7 cellular contexts compared by ENCODE assay signal in genomic region chr1:174916846-174917245, GRCh38.
"Had no signal": no experiment of that assay in that cellular context is flagged by ENCODE, and none has a peak within 500 bp of the region (broad histone marks: within the 10 kb centered on the region; RNA-seq: fewer than 3 reads in every experiment).

No MANE protein-coding gene starts in this region.

- ATAC-seq: heart left ventricle, mucosa of descending colon, natural killer cell had no signal

- H3K4me3 Mint-ChIP-seq: activated B cell treated with CpG ODN at 0.5 μM for 24 hours; activated naive CD4-positive, alpha-beta T cell treated with anti-CD3 and anti-CD28 coated beads for 36 hours; natural killer cell had no signal

- DNase-seq: activated B cell treated with CpG ODN at 0.5 μM for 24 hours; effector CD4-positive, alpha-beta T cell; heart left ventricle; mucosa of descending colon; natural killer cell; posterior cingulate gyrus had no signal

- H3K27me3 Mint-ChIP-seq: activated B cell treated with CpG ODN at 0.5 μM for 24 hours had no signal

- H3K27ac Mint-ChIP-seq: activated B cell treated with CpG ODN at 0.5 μM for 24 hours; activated naive CD4-positive, alpha-beta T cell treated with anti-CD3 and anti-CD28 coated beads for 36 hours had no signal

- H3K9me3 Mint-ChIP-seq: activated B cell treated with CpG ODN at 0.5 μM for 24 hours, natural killer cell had no signal
